ENCODE assay signal across 22 cellular contexts in genomic region chr1:59317780-59318179, GRCh38. TPM values are rescaled to one million over a fixed set of nuclear protein-coding genes. Genes with fewer than 3 reads are reported as not detected.
DNase-seq lines count a peak whose midpoint lies in the region; FAIRE-seq and TF ChIP-seq lines count a peak whose summit lies in the region.
"Had no signal": no experiment of that assay in that cellular context is flagged by ENCODE, and none has a peak within 500 bp of the region (broad histone marks: within the 10 kb centered on the region; RNA-seq: fewer than 3 reads in every experiment).

No MANE protein-coding gene starts in this region.

- TF ChIP-seq CTCF in epithelial cell of proximal tubule (conservative IDR thresholded peaks at IDR 0.05; ENCODE audit: low read depth, low read length) (peak; percentile 22), right atrium auricular region (IDR thresholded peaks at IDR 0.05) (no peak), transverse colon (IDR thresholded peaks at IDR 0.05) (no peak)

- DNase-seq in Daoy (ENCODE audit: low read depth) (peak; percentile 69), RCC 7860 (ENCODE audit: low spot score) (peak; percentile 24), epithelial cell of proximal tubule (ENCODE audit: low read depth) (no peak), renal cortical epithelial cell (ENCODE audit: low read depth) (peak; percentile 34), right atrium auricular region (ENCODE audit: low spot score) (no peak), HuH-7 (ENCODE audit: low spot score) (no peak), transverse colon (no peak)
- no peak for DNase-seq in stimulated activated naive CD4-positive, alpha-beta T cell treated with Interleukin-2 at 50 U/mL for 16 hours (lab: John Stamatoyannopoulos, UW)
- DNase-seq: activated CD4-positive, alpha-beta T cell treated with anti-CD3 and anti-CD28 coated beads, Interleukin-2, amount 10 ng/mL, durations not matched to agents 24 days and 14 days; activated effector memory CD4-positive, alpha-beta T cell treated with Interleukin-2 at 50 U/mL for 16 hours; DMS53; H9; MV-4-11; NCI-H2107; NCI-H524 treated with DMSO at 0.1 percent for 48 hours; stimulated activated CD4-positive, alpha-beta T cell treated with anti-CD3 and anti-CD28 coated beads, Interleukin-2, amount 100 ng/mL, for 24 hours; SW 1271 had no signal

- H3K36me3 ChIP-seq in right atrium auricular region (no peaks in the 10 kb centered on the region), transverse colon (no peaks in the 10 kb centered on the region)
- H3K36me3 ChIP-seq: gastroesophageal sphincter, neutrophil had no signal

- in situ Hi-C loops in transverse colon (cut with MboI; ENCODE audit: low pct_ligation_motif_present in 1 of 4, low pct_unique_long_range_greater_than_20kb in 1 of 4, low sequenced_read_pairs in 3 of 4) = loop anchor here in 1 of 4 donors (25.0 kb wide), 1 partner anchor 530 kb away; the partner anchor contains the start of gene JUN

- H3K4me1 ChIP-seq in right atrium auricular region (peaks cover 0 to 7% of the 10 kb centered on the region in 2 donors), transverse colon (peaks cover 4 to 34% (median 11%) of the 10 kb centered on the region in 4 donors)

- no peak for TF ChIP-seq EP300 in transverse colon (IDR thresholded peaks at IDR 0.05; ENCODE audit: low read depth)

- peak; percentile 20 for FAIRE-seq in RCC 7860 (lab: Jason Lieb, UNC)
- FAIRE-seq: GM12892, K562, TTC549 had no signal

- 57 to 95% methylated on average over 1 to 2 of the region's 2 CpGs for WGBS in transverse colon (ENCODE audit: low coverage in 1 of 2), 2 donors

- H3K4me3 ChIP-seq in epithelial cell of proximal tubule (ENCODE audit: low read depth, low read length) (no peak overlapping the region), right atrium auricular region (no peak overlapping the region), transverse colon (no peak overlapping the region)
- H3K4me3 ChIP-seq: gastroesophageal sphincter, K562 had no signal

- H3K9me3 ChIP-seq in right atrium auricular region (no peaks in the 10 kb centered on the region), transverse colon (no peaks in the 10 kb centered on the region)
- H3K9me3 ChIP-seq: gastroesophageal sphincter, neutrophil had no signal

- TF ChIP-seq POLR2A in transverse colon (IDR thresholded peaks at IDR 0.05) = no peak

- H3K27me3 ChIP-seq in right atrium auricular region (no peaks in the 10 kb centered on the region), transverse colon (no peaks in the 10 kb centered on the region)
- H3K27me3 ChIP-seq: gastroesophageal sphincter, neutrophil had no signal

- intact Hi-C loops in transverse colon (cut with DNase I; ENCODE audit: low total_unique reads) = no loop called here

- H3K27ac ChIP-seq in right atrium auricular region (no peak overlapping the region), transverse colon (peak overlapping the region in 2 of 4 donors; percentile 30 to 60)
- H3K27ac ChIP-seq: neutrophil had no signal

RNA-seq across cellular contexts. Expression of gene FGGY, which starts 20.9 kb away (rescaled TPM):
- 15.2 and 15.7 TPM in 2 replicates for total RNA-seq in Daoy (2014; rRNA removed; shearing (Covaris generic))
- total RNA-seq in epithelial cell of proximal tubule (3.2 and 24.3 TPM in 2 replicates), renal cortical epithelial cell (16.0 and 27.8 TPM in 2 replicates), right atrium auricular region (10 to 100 TPM; 16.0 to 21.8 TPM), transverse colon (10 to 100 TPM; 18.2 to 97.7 (median 27.1) TPM)

Comparison
In these comparisons a context has a peak if more than half of its experiments do, and no peak if none do; other contexts are left out.
1. DNase-seq: peak in Daoy (single experiment), RCC 7860 (single experiment) and renal cortical epithelial cell (single experiment); none in epithelial cell of proximal tubule (single experiment), stimulated activated naive CD4-positive, alpha-beta T cell treated with Interleukin-2 at 50 U/mL for 16 hours (single experiment), right atrium auricular region (single experiment), HuH-7 (single experiment) and transverse colon (single experiment).